ENCODE assay signal across 16 cellular contexts in genomic region chr16:58502217-58502921, GRCh38. TPM values are rescaled to one million over a fixed set of nuclear protein-coding genes. Genes with fewer than 3 reads are reported as not detected.
DNase-seq lines count a peak whose midpoint lies in the region; ATAC-seq and TF ChIP-seq lines count a peak whose summit lies in the region.
"Had no signal": no experiment of that assay in that cellular context is flagged by ENCODE, and none has a peak within 500 bp of the region (broad histone marks: within the 10 kb centered on the region; RNA-seq: fewer than 3 reads in every experiment).

No MANE protein-coding gene starts in this region.

- H4K91ac ChIP-seq in H9 (ENCODE audit: insufficient read length, low read depth, low read length), result no peak overlapping the region

- no CpG with 5 or more reads among the region's 8 CpGs for WGBS in H9 (ENCODE audit: extremely low coverage, insufficient read length, low lambda C conversion rate)

- H3K79me1 ChIP-seq in H9 (ENCODE audit: insufficient read depth, low read depth, low read length, poor library complexity, severe bottlenecking), result no peaks in the 10 kb centered on the region

- H3K27me3 ChIP-seq in CD4-positive, alpha-beta memory T cell (ENCODE audit: insufficient read depth, low read length), result peaks cover 5% of the 10 kb centered on the region
- H3K27me3 ChIP-seq in H9 (ENCODE audit: insufficient read depth, low read length) (no peaks in the 10 kb centered on the region), dorsolateral prefrontal cortex (no peaks in the 10 kb centered on the region)

- H3K27ac ChIP-seq in CD4-positive, alpha-beta memory T cell (ENCODE audit: low read depth, low read length), result no peak overlapping the region
- no peak overlapping the region for H3K27ac ChIP-seq in H9 (ENCODE audit: insufficient read length, low read depth, low read length)
- peak overlapping the region in 48 of 59 donors; percentile 12 to 99 (median 88) for H3K27ac ChIP-seq in dorsolateral prefrontal cortex
- H3K27ac ChIP-seq: gastroesophageal sphincter, sigmoid colon had no signal

- H2BK15ac ChIP-seq in H9 (ENCODE audit: low read depth, low read length), result no peak overlapping the region

- no peak overlapping the region for H3K14ac ChIP-seq in H9 (ENCODE audit: insufficient read depth, low read length)

- no peak overlapping the region for H3K56ac ChIP-seq in H9 (ENCODE audit: insufficient read length, low read depth, low read length)

- H4K20me1 ChIP-seq in H9 (ENCODE audit: control insufficient read depth, insufficient read depth, insufficient read length), result no peaks in the 10 kb centered on the region

- POLR2A ChIA-PET in CD4-positive, alpha-beta memory T cell (lab: Charles Lee; ENCODE audit: partially characterized antibody), result no interaction called here
- POLR2A ChIA-PET in naive thymus-derived CD8-positive, alpha-beta T cell (lab: Charles Lee), result interaction anchor here (0.5 kb wide), 1 partner anchor 18 kb away, joined by 4 read pairs; no protein-coding TSS in a partner anchor

- H2BK20ac ChIP-seq in H9 (ENCODE audit: low read depth, low read length, poor library complexity, severe bottlenecking), result no peak overlapping the region

- H4K5ac ChIP-seq in H9 (ENCODE audit: insufficient read length, low read depth, low read length), result no peak overlapping the region

- no peak overlapping the region for H3K4ac ChIP-seq in H9 (ENCODE audit: low read depth, low read length)

- no peak overlapping the region for H2BK5ac ChIP-seq in H9 (ENCODE audit: insufficient read length, low read length)

- H2AK5ac ChIP-seq in H9 (ENCODE audit: insufficient read length, low read length), result no peak overlapping the region

- no peak overlapping the region for H3K18ac ChIP-seq in H9 (ENCODE audit: insufficient read length, low read depth, low read length)

- H3K27ac Mint-ChIP-seq in CD4-positive, alpha-beta memory T cell, result no peak overlapping the region
- peak overlapping the region in 1 of 3 experiments; percentile 14; a peak in 1 of 7 replicates for H3K27ac Mint-ChIP-seq in H9
- H3K27ac Mint-ChIP-seq in naive thymus-derived CD8-positive, alpha-beta T cell, result peak overlapping the region in 2 of 10 donors; percentile 56 to 62

- no peak overlapping the region for H3K23ac ChIP-seq in H9 (ENCODE audit: insufficient read length, low read depth, low read length)

- TF ChIP-seq CTCF in H9 (conservative IDR thresholded peaks at IDR 0.05), result no peak
- TF ChIP-seq CTCF in dorsolateral prefrontal cortex (IDR thresholded peaks at IDR 0.05 in 54 of 56, conservative IDR thresholded peaks at IDR 0.05 in 2 of 56; ENCODE audit: low read depth in 1 of 56, partially characterized antibody in 56 of 56), result no peak

- no peak overlapping the region for H3K9ac ChIP-seq in H9 (ENCODE audit: extremely low read depth, insufficient read length, low read length)

- H3K79me2 ChIP-seq in H9 (ENCODE audit: insufficient read depth, low read length), result no peaks in the 10 kb centered on the region

- peaks cover 0 to 6% of the 10 kb centered on the region in 2 donors for H3K27me3 Mint-ChIP-seq in CD4-positive, alpha-beta memory T cell
- peaks cover 28% of the 10 kb centered on the region for H3K27me3 Mint-ChIP-seq in H9 (ENCODE audit: low read depth)
- H3K27me3 Mint-ChIP-seq in naive thymus-derived CD8-positive, alpha-beta T cell, result peaks cover 0 to 16% (median 10%) of the 10 kb centered on the region in 5 donors

- no peak overlapping the region for H2AFZ ChIP-seq in H9 (ENCODE audit: low read length)

- H3K9me3 Mint-ChIP-seq in CD4-positive, alpha-beta memory T cell, result no peaks in the 10 kb centered on the region
- no peaks in the 10 kb centered on the region; a peak in 1 of 5 replicates for H3K9me3 Mint-ChIP-seq in H9
- H3K9me3 Mint-ChIP-seq in naive thymus-derived CD8-positive, alpha-beta T cell, result no peaks in the 10 kb centered on the region

- H2BK120ac ChIP-seq in H9 (ENCODE audit: low read depth, low read length, poor library complexity, severe bottlenecking), result no peak overlapping the region

- H3K4me1 Mint-ChIP-seq in CD4-positive, alpha-beta memory T cell, result peaks cover 1 to 14% (median 7%) of the 10 kb centered on the region in 4 donors
- H3K4me1 Mint-ChIP-seq in H9, result peaks cover 9 to 20% of the 10 kb centered on the region in 2 experiments
- H3K4me1 Mint-ChIP-seq in naive thymus-derived CD8-positive, alpha-beta T cell, result peaks cover 6 to 30% (median 21%) of the 10 kb centered on the region in 4 donors

- no peak overlapping the region for H3T11ph ChIP-seq in H9 (ENCODE audit: low read length)

- peaks cover 20% of the 10 kb centered on the region for H3K23me2 ChIP-seq in H9 (ENCODE audit: insufficient read length, low read depth, low read length, poor library complexity, severe bottlenecking)

- no peaks in the 10 kb centered on the region for H3K9me3 ChIP-seq in CD4-positive, alpha-beta memory T cell (ENCODE audit: control insufficient read depth in 1 of 2, low read length in 2 of 2)
- no peaks in the 10 kb centered on the region for H3K9me3 ChIP-seq in H9 (ENCODE audit: control insufficient read depth, low read depth, low read length)
- H3K9me3 ChIP-seq: gastroesophageal sphincter, sigmoid colon had no signal

- H3K4me2 ChIP-seq in H9 (ENCODE audit: insufficient read depth, insufficient read length, low read length), result no peak overlapping the region

- no peaks in the 10 kb centered on the region for H3K36me3 Mint-ChIP-seq in CD4-positive, alpha-beta memory T cell
- H3K36me3 Mint-ChIP-seq in H9 (ENCODE audit: insufficient read depth in 1 of 3, low read depth in 3 of 3), result peaks cover 0 to 5% (median 3%) of the 10 kb centered on the region in 3 experiments; a peak in 3 of 7 replicates
- peaks cover 0 to 2% (median 0%) of the 10 kb centered on the region in 3 donors for H3K36me3 Mint-ChIP-seq in naive thymus-derived CD8-positive, alpha-beta T cell

- H3K4me3 ChIP-seq in CD4-positive, alpha-beta memory T cell (ENCODE audit: low read length in 2 of 2), result no peak overlapping the region
- H3K4me3 ChIP-seq in dorsolateral prefrontal cortex, result peak overlapping the region in 54 of 59 donors; percentile 52 to 87 (median 76)

- H2BK12ac ChIP-seq in H9 (ENCODE audit: insufficient read length, low read depth, low read length), result no peak overlapping the region

- intact Hi-C loops in CD4-positive, alpha-beta memory T cell (cut with micrococcal nuclease), result no loop called here
- intact Hi-C loops in dorsolateral prefrontal cortex (cut with DNase I), result no loop called here

- DNase-seq in CD4-positive, alpha-beta memory T cell, result no peak
- DNase-seq in H9 (no peak), dorsolateral prefrontal cortex (peak in 2 of 10 donors; percentile 18 to 31), CD1c-positive myeloid dendritic cell (ENCODE audit: extremely low spot score) (no peak), NCI-H2196 treated with DMSO at 0.1 percent for 48 hours (lab: John Stamatoyannopoulos, UW; ENCODE audit: unreplicated experiment) (no peak), putamen (ENCODE audit: low spot score) (no peak)
- no peak for DNase-seq in naive thymus-derived CD8-positive, alpha-beta T cell
- DNase-seq: activated CD4-positive, alpha-beta T cell treated with anti-CD3 and anti-CD28 coated beads, Interleukin-2, amount 50 U/mL, for 48 hours; left ventricle myocardium superior; NCI-H1048; NCI-H2081; NCI-H510A treated with DMSO at 0.1 percent for 48 hours; stimulated activated naive CD8-positive, alpha-beta T cell treated with anti-CD3 and anti-CD28 coated beads, Interleukin-15, Interleukin-2, amounts not matched to agents 100 U/mL and 50 U/mL, for 24 hours had no signal

- H3K4me1 ChIP-seq in CD4-positive, alpha-beta memory T cell (ENCODE audit: insufficient read depth, low read length), result peaks cover 20% of the 10 kb centered on the region
- H3K4me1 ChIP-seq in H9 (ENCODE audit: insufficient read depth, low read length), result 0 out of 2 replicates have a peak, but pooled peaks cover 3% of the 10 kb centered on the region

- H3K4me3 Mint-ChIP-seq in CD4-positive, alpha-beta memory T cell, result peak overlapping the region in 5 of 8 donors; percentile 9 to 86 (median 20)
- peak overlapping the region; percentile 76 to 93 for H3K4me3 Mint-ChIP-seq in H9
- peak overlapping the region in 9 of 10 donors; percentile 7 to 82 (median 26) for H3K4me3 Mint-ChIP-seq in naive thymus-derived CD8-positive, alpha-beta T cell

- no peak for ATAC-seq in naive thymus-derived CD8-positive, alpha-beta T cell
- ATAC-seq in GM18858 (IDR thresholded peaks at IDR 0.05; ENCODE audit: unreplicated experiment), result no peak
- ATAC-seq: gastroesophageal sphincter; stimulated activated naive CD8-positive, alpha-beta T cell treated with anti-CD3 and anti-CD28 coated beads, Interleukin-15, Interleukin-2, amounts not matched to agents 100 U/mL and 50 U/mL, for 24 hours had no signal

- no peak overlapping the region for H4K8ac ChIP-seq in H9 (replicated peaks; ENCODE audit: insufficient read length, low read depth, low read length)

- H3K36me3 ChIP-seq in CD4-positive, alpha-beta memory T cell (ENCODE audit: insufficient read depth, low read length), result no peaks in the 10 kb centered on the region
- H3K36me3 ChIP-seq: gastroesophageal sphincter, sigmoid colon had no signal

- CTCF ChIA-PET in CD4-positive, alpha-beta memory T cell (lab: Charles Lee; ENCODE audit: partially characterized antibody), result interaction anchor here (1.0 kb wide), 1 partner anchor 11 kb away, joined by 3 read pairs; no protein-coding TSS in a partner anchor

RNA-seq across cellular contexts. Expression of gene NDRG4, which starts 2.4 kb away (rescaled TPM):
- total RNA-seq in CD4-positive, alpha-beta memory T cell, result 1 to 10 TPM; 1.3 TPM
- polyA plus RNA-seq in CD4-positive, alpha-beta memory T cell, result under 1 TPM in 1 of 2 donors, not detected in 1; 0.22 TPM
- 17.0 and 18.6 TPM in 2 replicates for total RNA-seq in H9 (2021)
- total RNA-seq in dorsolateral prefrontal cortex, result 1,000 to 10,000 TPM in 17 of 120 experiments, 100 to 1,000 TPM in 103; 366 to 1,232 (median 838) TPM
- 1 to 10 TPM; 1.5 to 1.6 TPM for total RNA-seq in naive thymus-derived CD8-positive, alpha-beta T cell
- under 1 TPM in 2 of 3 donors, not detected in 1; 0.13 to 0.56 TPM for polyA plus RNA-seq in naive thymus-derived CD8-positive, alpha-beta T cell

RNA-seq across cellular contexts. Expression of gene SETD6, which starts 12.9 kb away (rescaled TPM):
- 10 to 100 TPM; 34.2 to 38.3 TPM for total RNA-seq in CD4-positive, alpha-beta memory T cell
- polyA plus RNA-seq in CD4-positive, alpha-beta memory T cell, result 10 to 100 TPM in 1 of 2 donors, 1 to 10 TPM in 1; 6.1 to 13.0 TPM
- total RNA-seq in H9 (2021) (55.6 and 56.2 TPM in 2 replicates), dorsolateral prefrontal cortex (10 to 100 TPM; 14.5 to 47.1 (median 26.3) TPM)
- 10 to 100 TPM; 38.6 to 45.6 TPM for total RNA-seq in naive thymus-derived CD8-positive, alpha-beta T cell
- 10 to 100 TPM in 2 of 3 donors, 1 to 10 TPM in 1; 9.8 to 14.5 (median 11.6) TPM for polyA plus RNA-seq in naive thymus-derived CD8-positive, alpha-beta T cell

Comparison
In these comparisons a context has a peak if more than half of its experiments do, and no peak if none do; other contexts are left out.
1. H3K27ac ChIP-seq: peak in dorsolateral prefrontal cortex (48 of 59); none in CD4-positive, alpha-beta memory T cell (single experiment) and H9 (single experiment).
2. H3K4me3 ChIP-seq: peak in dorsolateral prefrontal cortex (54 of 59); none in CD4-positive, alpha-beta memory T cell (0 of 2).
3. H3K4me3 Mint-ChIP-seq: peak in every context shown above with its lines; median percentile 84 in H9; 26 in naive thymus-derived CD8-positive, alpha-beta T cell; 20 in CD4-positive, alpha-beta memory T cell.
4. RNA of gene NDRG4, which starts 2.4 kb away (total RNA-seq): 366 to 1,232 TPM in dorsolateral prefrontal cortex; 17.0 to 18.6 TPM in H9, 1.5 to 1.6 TPM in naive thymus-derived CD8-positive, alpha-beta T cell and 1.3 TPM in CD4-positive, alpha-beta memory T cell; every median in the first group is over 10 times any median in the second.